In genomic region chr19:47111682-47112165, GRCh38 we compare ENCODE assay signal across 8 cellular contexts. TPM values are rescaled to one million over a fixed set of nuclear protein-coding genes. Genes with fewer than 3 reads are reported as not detected.
A peak's percentile ranks its signal among the peaks of the same experiment; 100 is the strongest.
DNase-seq lines count a peak whose midpoint lies in the region; ATAC-seq, FAIRE-seq and TF ChIP-seq lines count a peak whose summit lies in the region.

No MANE protein-coding gene starts in this region.

- no peak for TF ChIP-seq EP300 in A549 (IDR thresholded peaks at IDR 0.05)

- TF ChIP-seq CTCF in A549 (IDR thresholded peaks at IDR 0.05) (no peak), bronchial epithelial cell (IDR thresholded peaks at IDR 0.05; ENCODE audit: insufficient read depth, low read length, severe bottlenecking) (no peak)

- H3K27me3 ChIP-seq in bronchial epithelial cell (ENCODE audit: control insufficient read depth, insufficient read depth, low read length), result no peaks in the 10 kb centered on the region
- H3K27me3 ChIP-seq in mucosa of stomach (ENCODE audit: control insufficient read depth, insufficient read depth, low read length), result no peaks in the 10 kb centered on the region

- peaks cover 42% of the 10 kb centered on the region for H3K4me1 ChIP-seq in A549
- H3K4me1 ChIP-seq in mucosa of stomach (ENCODE audit: control insufficient read depth, insufficient read depth, low read length), result peaks cover 41% of the 10 kb centered on the region

- TF ChIP-seq POLR2A in A549 (IDR thresholded peaks at IDR 0.05; ENCODE audit: low read length), result no peak

- peaks cover 2% of the 10 kb centered on the region for H3K36me3 ChIP-seq in bronchial epithelial cell (ENCODE audit: control insufficient read depth, insufficient read depth, low read length)
- peaks cover 5% of the 10 kb centered on the region for H3K36me3 ChIP-seq in mucosa of stomach (ENCODE audit: control insufficient read depth, insufficient read depth, low read length)

- POLR2A ChIA-PET in A549 (lab: Yijun Ruan, JAX), result interaction anchor here (2.3 kb wide), 1 partner anchor 76 kb away, joined by 18 read pairs; no protein-coding TSS in a partner anchor

- H3K4me2 ChIP-seq in A549, result peak overlapping the region; percentile 72

- H3K9ac ChIP-seq in mucosa of stomach (ENCODE audit: low read length), result peak overlapping the region; percentile 100

- DNase-seq in A549 (ENCODE audit: low read depth in 1 of 2, low spot score in 1 of 2), result no peak
- DNase-seq in HT-29 (ENCODE audit: low spot score), result peak; percentile 46
- no peak for DNase-seq in bronchial epithelial cell (ENCODE audit: low read depth)
- no peak for DNase-seq in EL
- DNase-seq in NCI-H2107 treated with DMSO at 0.1 percent for 48 hours (lab: John Stamatoyannopoulos, UW; ENCODE audit: unreplicated experiment), result no peak

- TF ChIP-seq RAD21 in A549 (conservative IDR thresholded peaks at IDR 0.05 in 1 of 2, IDR thresholded peaks at IDR 0.05 in 1 of 2), result no peak

- FAIRE-seq in A549 (lab: Jason Lieb, UNC) (no peak), bronchial epithelial cell (lab: Jason Lieb, UNC) (no peak)

- no peaks in the 10 kb centered on the region for H3K9me3 ChIP-seq in A549
- H3K9me3 ChIP-seq in mucosa of stomach (ENCODE audit: control insufficient read depth, low read length), result no peaks in the 10 kb centered on the region

- WGBS in A549 (ENCODE audit: missing lambda C conversion rate), result 1% methylated on average over 17 of the region's 24 CpGs

- ATAC-seq in A549, result no peak
- no peak for ATAC-seq in GM21367 (IDR thresholded peaks at IDR 0.05; ENCODE audit: unreplicated experiment)
- ATAC-seq in HG02938 (IDR thresholded peaks at IDR 0.05; ENCODE audit: unreplicated experiment), result no peak

- CTCF ChIA-PET in A549 (lab: Yijun Ruan, JAX), result interaction anchor here (0.7 to 1.9 kb wide), 5 partner anchors 10 to 100 kb away, joined by 3 to 5 read pairs (median 4); no protein-coding TSS in a partner anchor

- H3K4me3 ChIP-seq in A549 (peak overlapping the region; percentile 98), bronchial epithelial cell (ENCODE audit: low read depth, low read length) (peak overlapping the region; percentile 69), mucosa of stomach (ENCODE audit: low read length) (peak overlapping the region; percentile 99)

- H3K27ac ChIP-seq in A549, result peak overlapping the region; percentile 99

TF ChIP-seq in A549, 52 proteins besides CTCF, POLR2A, EP300 and RAD21:
- TF ChIP-seq MAFK (IDR thresholded peaks at IDR 0.05; ENCODE audit: partially characterized antibody), result no peak
- peak; percentile 25; the same call in 1 of the 2 replicates for TF ChIP-seq PHF8 (IDR thresholded peaks at IDR 0.05; ENCODE audit: borderline replicate concordance, low read depth)
- 0 out of 2 replicates have a peak, but pooled peaks have one; percentile 7 for TF ChIP-seq PBX3 (IDR thresholded peaks at IDR 0.05)
- TF ChIP-seq BHLHE40 (IDR thresholded peaks at IDR 0.05; ENCODE audit: low read depth, low read length), result no peak
- TF ChIP-seq RFX5 (IDR thresholded peaks at IDR 0.05), result no peak

RNA-seq across cellular contexts. Expression of gene ZC3H4, which starts 1.9 kb away (rescaled TPM):
- polyA plus RNA-seq in A549 (2011; rRNA removed) (7.7 and 9.6 TPM in 2 replicates), A549 (2017; fragmentation: RNase III; extraction: RNeasy Plus Mini Kit Qiagen cat#74134 plus additional on column Dnase treatment) (29.7 to 37.9 TPM (median 33.4 TPM) in 3 replicates)
- 5.9 and 8.3 TPM in 2 replicates for polyA plus RNA-seq in A549 (2012; cell fraction: cytosol; rRNA removed)
- polyA plus RNA-seq in A549 (2012; cell fraction: nucleus; rRNA removed), result 16.1 and 19.8 TPM in 2 replicates
- 13.0 and 16.6 TPM in 2 replicates for polyA minus RNA-seq in A549 (2011; rRNA and poly(A)+ RNA removed)
- total RNA-seq in HT-29 (2014; rRNA removed; shearing (Covaris generic)), result 27.5 and 36.7 TPM in 2 replicates
- 2.6 and 7.0 TPM in 2 replicates for total RNA-seq in bronchial epithelial cell

RNA-seq across cellular contexts. Expression of gene SAE1, which starts 18.9 kb away (rescaled TPM):
- polyA plus RNA-seq in A549 (2011; rRNA removed) (229 and 249 TPM in 2 replicates), A549 (2017; fragmentation: RNase III; extraction: RNeasy Plus Mini Kit Qiagen cat#74134 plus additional on column Dnase treatment) (187 to 206 TPM (median 205 TPM) in 3 replicates)
- 190 and 220 TPM in 2 replicates for polyA plus RNA-seq in A549 (2012; cell fraction: cytosol; rRNA removed)
- polyA plus RNA-seq in A549 (2012; cell fraction: nucleus; rRNA removed), result 134 and 175 TPM in 2 replicates
- polyA minus RNA-seq in A549 (2011; rRNA and poly(A)+ RNA removed), result 87.6 and 96.8 TPM in 2 replicates
- 220 and 231 TPM in 2 replicates for total RNA-seq in HT-29 (2014; rRNA removed; shearing (Covaris generic))
- 90.6 and 108 TPM in 2 replicates for total RNA-seq in bronchial epithelial cell
